Comparison of ENCODE assay signal across 1 cellular context in genomic region chr2:158214431-158214830, GRCh38.
TF ChIP-seq lines count a peak whose summit lies in the region.

No MANE protein-coding gene starts in this region.

TF ChIP-seq in HepG2, 621 proteins besides CTCF, POLR2A, EP300 and RAD21 (continued from another document and continues in another):
- TF ChIP-seq ZNF740 (CRISPR knock-in tag; IDR thresholded peaks at IDR 0.05) (no peak), ZNF572 (CRISPR knock-in tag; IDR thresholded peaks at IDR 0.05) (no peak), EED (CRISPR knock-in tag; IDR thresholded peaks at IDR 0.05) (no peak), ZNF687 (CRISPR knock-in tag; IDR thresholded peaks at IDR 0.05) (no peak), KLF15 (CRISPR knock-in tag; IDR thresholded peaks at IDR 0.05; ENCODE audit: borderline replicate concordance) (no peak), ZNF792 (CRISPR knock-in tag; IDR thresholded peaks at IDR 0.05) (no peak; the same call in 1 of the 2 replicates), ZSCAN9 (CRISPR knock-in tag; IDR thresholded peaks at IDR 0.05; ENCODE audit: borderline replicate concordance) (no peak), ZNF460 (CRISPR knock-in tag; IDR thresholded peaks at IDR 0.05; ENCODE audit: borderline replicate concordance) (no peak), PAXIP1 (CRISPR knock-in tag; conservative IDR thresholded peaks at IDR 0.05) (0 out of 2 replicates have a peak, but pooled peaks have one; percentile 24), NRL (CRISPR knock-in tag; IDR thresholded peaks at IDR 0.05; ENCODE audit: borderline replicate concordance) (no peak), MTA3 (CRISPR knock-in tag; IDR thresholded peaks at IDR 0.05) (no peak), ZNF567 (CRISPR knock-in tag; IDR thresholded peaks at IDR 0.05; ENCODE audit: borderline replicate concordance) (no peak), JUND (CRISPR knock-in tag; IDR thresholded peaks at IDR 0.05) (peak; percentile 87), ZNF441 (CRISPR knock-in tag; IDR thresholded peaks at IDR 0.05; ENCODE audit: borderline replicate concordance) (no peak), GMEB1 (CRISPR knock-in tag; IDR thresholded peaks at IDR 0.05; ENCODE audit: borderline replicate concordance) (no peak), ZNF615 (CRISPR knock-in tag; IDR thresholded peaks at IDR 0.05; ENCODE audit: borderline replicate concordance) (no peak), ZNF263 (CRISPR knock-in tag; IDR thresholded peaks at IDR 0.05) (no peak), HINFP (CRISPR knock-in tag; IDR thresholded peaks at IDR 0.05; ENCODE audit: low read depth) (no peak), NFYC (CRISPR knock-in tag; IDR thresholded peaks at IDR 0.05) (no peak), CHD4 (IDR thresholded peaks at IDR 0.05; ENCODE audit: borderline replicate concordance, low read length) (no peak), ZNF350 (CRISPR knock-in tag; IDR thresholded peaks at IDR 0.05; ENCODE audit: borderline replicate concordance, low read depth) (no peak), RNF2 (conservative IDR thresholded peaks at IDR 0.05; ENCODE audit: low read depth) (no peak), RNF219 (CRISPR knock-in tag; IDR thresholded peaks at IDR 0.05) (no peak), CEBPG (CRISPR knock-in tag; IDR thresholded peaks at IDR 0.05) (no peak), ZNF142 (CRISPR knock-in tag; IDR thresholded peaks at IDR 0.05) (no peak), NR1H2 (CRISPR knock-in tag; IDR thresholded peaks at IDR 0.05; ENCODE audit: borderline replicate concordance, low read depth) (no peak), ATF7-NPFF (CRISPR knock-in tag; IDR thresholded peaks at IDR 0.05; ENCODE audit: low read depth) (no peak), ZNF333 (CRISPR knock-in tag; IDR thresholded peaks at IDR 0.05; ENCODE audit: borderline replicate concordance) (no peak), ZNF235 (CRISPR knock-in tag; IDR thresholded peaks at IDR 0.05; ENCODE audit: borderline replicate concordance) (no peak), SIX1 (CRISPR knock-in tag; IDR thresholded peaks at IDR 0.05; ENCODE audit: borderline replicate concordance) (peak; percentile 79; the same call in 1 of the 2 replicates), ELK4 (CRISPR knock-in tag; IDR thresholded peaks at IDR 0.05; ENCODE audit: borderline replicate concordance) (no peak), THAP8 (CRISPR knock-in tag; IDR thresholded peaks at IDR 0.05; ENCODE audit: borderline replicate concordance) (no peak), U2AF2 (IDR thresholded peaks at IDR 0.05; ENCODE audit: low read depth, low read length) (no peak), ZFAT (CRISPR knock-in tag; conservative IDR thresholded peaks at IDR 0.05) (no peak), TARDBP (CRISPR knock-in tag; IDR thresholded peaks at IDR 0.05) (no peak), MEIS1 (CRISPR knock-in tag; IDR thresholded peaks at IDR 0.05; ENCODE audit: borderline replicate concordance) (no peak), ZNF597 (CRISPR knock-in tag; IDR thresholded peaks at IDR 0.05) (no peak)
